Comparison of ENCODE assay signal across 1 cellular context in the genomic region with DNA sequence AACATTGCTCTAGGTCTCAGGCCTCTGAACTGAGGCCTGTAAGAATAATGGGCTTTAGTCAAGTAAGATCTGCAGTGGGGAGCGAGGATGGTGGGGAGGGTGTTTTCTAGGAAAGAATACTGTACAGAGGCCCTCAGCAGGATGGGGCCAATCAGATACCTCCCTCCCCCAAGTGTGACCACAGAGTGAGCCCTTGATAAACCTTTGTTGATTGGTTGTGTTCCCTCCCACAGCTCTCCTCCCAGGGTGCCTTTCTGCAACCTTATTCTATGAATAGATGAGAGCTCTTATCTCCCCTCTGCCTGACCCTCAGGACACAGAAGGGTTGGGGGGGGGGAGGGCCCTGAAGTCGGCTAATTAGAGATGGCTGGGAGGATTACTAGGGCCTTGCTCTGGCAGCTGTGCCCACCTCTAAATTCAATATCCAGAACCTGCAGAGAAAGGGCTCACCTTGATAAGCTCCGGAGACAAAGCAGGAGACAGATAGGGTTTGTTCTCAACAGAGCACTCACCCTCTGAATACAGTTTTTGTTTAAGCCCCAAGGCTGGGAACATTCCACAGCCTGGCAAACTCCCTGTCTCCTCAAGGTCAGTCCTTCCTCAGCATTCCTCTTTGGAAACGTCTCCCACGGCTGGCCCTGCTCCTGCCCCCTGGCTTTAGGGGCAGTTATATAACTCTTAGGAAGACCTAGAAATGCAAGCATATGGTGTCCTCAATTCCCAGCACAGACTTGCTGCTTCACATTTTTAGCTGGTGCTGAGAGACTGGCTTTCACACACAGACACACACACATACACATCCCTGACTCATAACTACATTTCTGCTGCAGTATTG.
TF ChIP-seq lines count a peak whose summit lies in the region.

No MANE protein-coding gene starts in this region.

TF ChIP-seq in K562, 482 proteins besides CTCF, POLR2A, EP300 and RAD21 (continued from another document and continues in another):
- no peak for TF ChIP-seq ZNF282 (CRISPR knock-in tag; IDR thresholded peaks at IDR 0.05)
- TF ChIP-seq SRSF3 (IDR thresholded peaks at IDR 0.05; ENCODE audit: insufficient read depth, low read length) = no peak
- TF ChIP-seq SRSF1 (IDR thresholded peaks at IDR 0.05; ENCODE audit: low read depth, low read length) = no peak
- TF ChIP-seq ZNF699 (CRISPR knock-in tag; IDR thresholded peaks at IDR 0.05; ENCODE audit: insufficient replicate concordance) = no peak
- peak in 1 of 2 experiments; percentile 86; a peak in 3 of 4 replicates for TF ChIP-seq HDAC1 (IDR thresholded peaks at IDR 0.05)
- TF ChIP-seq RFX5 (IDR thresholded peaks at IDR 0.05; ENCODE audit: low read depth, low read length) = no peak; the same call in 1 of the 2 replicates
- no peak for TF ChIP-seq TCF7L2 (IDR thresholded peaks at IDR 0.05; ENCODE audit: low read depth, low read length)
- no peak for TF ChIP-seq MYBL2 (IDR thresholded peaks at IDR 0.05; ENCODE audit: low read depth)
- TF ChIP-seq MYBL2 (CRISPR knock-in tag; IDR thresholded peaks at IDR 0.05; ENCODE audit: borderline replicate concordance) = no peak
- TF ChIP-seq BRD9 (IDR thresholded peaks at IDR 0.05; ENCODE audit: low read depth, partially characterized antibody) = no peak
- peak; percentile 83 for TF ChIP-seq MEIS2 (IDR thresholded peaks at IDR 0.05; ENCODE audit: partially characterized antibody)
- TF ChIP-seq ZKSCAN8 (CRISPR knock-in tag; IDR thresholded peaks at IDR 0.05) = no peak
- TF ChIP-seq, protein P1, sequence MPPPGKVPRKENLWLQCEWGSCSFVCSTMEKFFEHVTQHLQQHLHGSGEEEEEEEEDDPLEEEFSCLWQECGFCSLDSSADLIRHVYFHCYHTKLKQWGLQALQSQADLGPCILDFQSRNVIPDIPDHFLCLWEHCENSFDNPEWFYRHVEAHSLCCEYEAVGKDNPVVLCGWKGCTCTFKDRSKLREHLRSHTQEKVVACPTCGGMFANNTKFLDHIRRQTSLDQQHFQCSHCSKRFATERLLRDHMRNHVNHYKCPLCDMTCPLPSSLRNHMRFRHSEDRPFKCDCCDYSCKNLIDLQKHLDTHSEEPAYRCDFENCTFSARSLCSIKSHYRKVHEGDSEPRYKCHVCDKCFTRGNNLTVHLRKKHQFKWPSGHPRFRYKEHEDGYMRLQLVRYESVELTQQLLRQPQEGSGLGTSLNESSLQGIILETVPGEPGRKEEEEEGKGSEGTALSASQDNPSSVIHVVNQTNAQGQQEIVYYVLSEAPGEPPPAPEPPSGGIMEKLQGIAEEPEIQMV (tag; conservative IDR thresholded peaks at IDR 0.05; ENCODE audit: low read depth) = no peak
- no peak for TF ChIP-seq ZNF764 (CRISPR knock-in tag; IDR thresholded peaks at IDR 0.05; ENCODE audit: low read depth)
- no peak for TF ChIP-seq CEBPZ (IDR thresholded peaks at IDR 0.05; ENCODE audit: borderline replicate concordance, low read depth, low read length)
- peak; percentile 57; the same call in 1 of the 2 replicates for TF ChIP-seq BCOR (IDR thresholded peaks at IDR 0.05)
- peak; percentile 97 for TF ChIP-seq KDM1A (IDR thresholded peaks at IDR 0.05)
- no peak for TF ChIP-seq PTRF (tag; IDR thresholded peaks at IDR 0.05)
- TF ChIP-seq KLF13 (tag; IDR thresholded peaks at IDR 0.05; ENCODE audit: borderline replicate concordance, low read depth) = no peak
- no peak for TF ChIP-seq SNRNP70 (optimal IDR thresholded peaks at IDR 0.05; ENCODE audit: low read depth, low read length)
- no peak for TF ChIP-seq MCM7 (IDR thresholded peaks at IDR 0.05)
- TF ChIP-seq, protein P2, sequence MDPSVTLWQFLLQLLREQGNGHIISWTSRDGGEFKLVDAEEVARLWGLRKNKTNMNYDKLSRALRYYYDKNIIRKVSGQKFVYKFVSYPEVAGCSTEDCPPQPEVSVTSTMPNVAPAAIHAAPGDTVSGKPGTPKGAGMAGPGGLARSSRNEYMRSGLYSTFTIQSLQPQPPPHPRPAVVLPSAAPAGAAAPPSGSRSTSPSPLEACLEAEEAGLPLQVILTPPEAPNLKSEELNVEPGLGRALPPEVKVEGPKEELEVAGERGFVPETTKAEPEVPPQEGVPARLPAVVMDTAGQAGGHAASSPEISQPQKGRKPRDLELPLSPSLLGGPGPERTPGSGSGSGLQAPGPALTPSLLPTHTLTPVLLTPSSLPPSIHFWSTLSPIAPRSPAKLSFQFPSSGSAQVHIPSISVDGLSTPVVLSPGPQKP (CRISPR knock-in tag; IDR thresholded peaks at IDR 0.05) = no peak
- TF ChIP-seq DACH1 (IDR thresholded peaks at IDR 0.05; ENCODE audit: partially characterized antibody) = no peak
- no peak for TF ChIP-seq CBX5 (IDR thresholded peaks at IDR 0.05; ENCODE audit: borderline replicate concordance, low read depth)
- no peak for TF ChIP-seq ZNF274 (IDR thresholded peaks at IDR 0.05; ENCODE audit: borderline replicate concordance, low read depth, low read length)
- no peak for TF ChIP-seq GTF2B (IDR thresholded peaks at IDR 0.05; ENCODE audit: extremely low read depth, insufficient read length)
- TF ChIP-seq SP1 (CRISPR knock-in tag; IDR thresholded peaks at IDR 0.05) = peak; percentile 44; the same call in 1 of the 2 replicates
- TF ChIP-seq ZNF140 (CRISPR knock-in tag; IDR thresholded peaks at IDR 0.05) = no peak
- TF ChIP-seq, protein P3, sequence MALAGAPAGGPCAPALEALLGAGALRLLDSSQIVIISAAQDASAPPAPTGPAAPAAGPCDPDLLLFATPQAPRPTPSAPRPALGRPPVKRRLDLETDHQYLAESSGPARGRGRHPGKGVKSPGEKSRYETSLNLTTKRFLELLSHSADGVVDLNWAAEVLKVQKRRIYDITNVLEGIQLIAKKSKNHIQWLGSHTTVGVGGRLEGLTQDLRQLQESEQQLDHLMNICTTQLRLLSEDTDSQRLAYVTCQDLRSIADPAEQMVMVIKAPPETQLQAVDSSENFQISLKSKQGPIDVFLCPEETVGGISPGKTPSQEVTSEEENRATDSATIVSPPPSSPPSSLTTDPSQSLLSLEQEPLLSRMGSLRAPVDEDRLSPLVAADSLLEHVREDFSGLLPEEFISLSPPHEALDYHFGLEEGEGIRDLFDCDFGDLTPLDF (CRISPR knock-in tag; IDR thresholded peaks at IDR 0.05) = 0 out of 2 replicates have a peak, but pooled peaks have one; percentile 32
- TF ChIP-seq TCF15 (CRISPR knock-in tag; IDR thresholded peaks at IDR 0.05) = no peak
- TF ChIP-seq FOXP1 (CRISPR knock-in tag; IDR thresholded peaks at IDR 0.05) = 0 out of 2 replicates have a peak, but pooled peaks have one; percentile 71
- TF ChIP-seq ZNF143 (CRISPR knock-in tag; IDR thresholded peaks at IDR 0.05) = peak; percentile 65
- no peak for TF ChIP-seq ZNF695 (CRISPR knock-in tag; IDR thresholded peaks at IDR 0.05)
- peak; percentile 92 for TF ChIP-seq ARID1B (IDR thresholded peaks at IDR 0.05)
- no peak for TF ChIP-seq ZNF174 (CRISPR knock-in tag; IDR thresholded peaks at IDR 0.05)
- TF ChIP-seq RHOXF2B (CRISPR knock-in tag; conservative IDR thresholded peaks at IDR 0.05) = peak; percentile 19; the same call in 1 of the 2 replicates
- TF ChIP-seq MTA3 (IDR thresholded peaks at IDR 0.05; ENCODE audit: borderline replicate concordance) = peak; percentile 72
- no peak for TF ChIP-seq SRSF7 (optimal IDR thresholded peaks at IDR 0.05; ENCODE audit: low read depth, low read length)
- TF ChIP-seq MCM3 (IDR thresholded peaks at IDR 0.05) = no peak
- peak; percentile 98 to 100 for TF ChIP-seq RCOR1 (IDR thresholded peaks at IDR 0.05; ENCODE audit: borderline replicate concordance in 1 of 2, low read depth in 2 of 2, low read length in 2 of 2)
- no peak for TF ChIP-seq RBM34 (IDR thresholded peaks at IDR 0.05; ENCODE audit: borderline replicate concordance, insufficient read depth, low read length)
- TF ChIP-seq SMARCE1 (IDR thresholded peaks at IDR 0.05) = peak; percentile 80
- no peak for TF ChIP-seq ATF1 (CRISPR knock-in tag; IDR thresholded peaks at IDR 0.05)
- TF ChIP-seq ATF1 (tag; IDR thresholded peaks at IDR 0.05) = peak; percentile 82
- TF ChIP-seq, protein P4, sequence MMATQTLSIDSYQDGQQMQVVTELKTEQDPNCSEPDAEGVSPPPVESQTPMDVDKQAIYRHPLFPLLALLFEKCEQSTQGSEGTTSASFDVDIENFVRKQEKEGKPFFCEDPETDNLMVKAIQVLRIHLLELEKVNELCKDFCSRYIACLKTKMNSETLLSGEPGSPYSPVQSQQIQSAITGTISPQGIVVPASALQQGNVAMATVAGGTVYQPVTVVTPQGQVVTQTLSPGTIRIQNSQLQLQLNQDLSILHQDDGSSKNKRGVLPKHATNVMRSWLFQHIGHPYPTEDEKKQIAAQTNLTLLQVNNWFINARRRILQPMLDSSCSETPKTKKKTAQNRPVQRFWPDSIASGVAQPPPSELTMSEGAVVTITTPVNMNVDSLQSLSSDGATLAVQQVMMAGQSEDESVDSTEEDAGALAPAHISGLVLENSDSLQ (IDR thresholded peaks at IDR 0.05) = peak; percentile 29; the same call in 1 of the 2 replicates
- no peak for TF ChIP-seq ZSCAN29 (IDR thresholded peaks at IDR 0.05)
- no peak for TF ChIP-seq RBM14 (IDR thresholded peaks at IDR 0.05; ENCODE audit: borderline replicate concordance, insufficient read depth, low read depth, low read length)
- TF ChIP-seq POLR2G (IDR thresholded peaks at IDR 0.05; ENCODE audit: low read depth, low read length) = no peak
- no peak for TF ChIP-seq COPS2 (conservative IDR thresholded peaks at IDR 0.05)
- TF ChIP-seq, protein P5, sequence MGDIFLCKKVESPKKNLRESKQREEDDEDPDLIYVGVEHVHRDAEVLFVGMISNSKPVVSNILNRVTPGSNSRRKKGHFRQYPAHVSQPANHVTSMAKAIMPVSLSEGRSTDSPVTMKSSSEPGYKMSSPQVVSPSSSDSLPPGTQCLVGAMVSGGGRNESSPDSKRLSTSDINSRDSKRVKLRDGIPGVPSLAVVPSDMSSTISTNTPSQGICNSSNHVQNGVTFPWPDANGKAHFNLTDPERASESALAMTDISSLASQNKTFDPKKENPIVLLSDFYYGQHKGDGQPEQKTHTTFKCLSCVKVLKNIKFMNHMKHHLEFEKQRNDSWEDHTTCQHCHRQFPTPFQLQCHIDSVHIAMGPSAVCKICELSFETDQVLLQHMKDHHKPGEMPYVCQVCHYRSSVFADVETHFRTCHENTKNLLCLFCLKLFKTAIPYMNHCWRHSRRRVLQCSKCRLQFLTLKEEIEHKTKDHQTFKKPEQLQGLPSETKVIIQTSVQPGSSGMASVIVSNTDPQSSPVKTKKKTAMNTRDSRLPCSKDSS (IDR thresholded peaks at IDR 0.05; ENCODE audit: low read depth, partially characterized antibody) = no peak
- TF ChIP-seq SRF (CRISPR knock-in tag; IDR thresholded peaks at IDR 0.05) = peak in 1 of 2 experiments; percentile 67; a peak in 2 of 4 replicates
- TF ChIP-seq MTF1 (CRISPR knock-in tag; IDR thresholded peaks at IDR 0.05; ENCODE audit: borderline replicate concordance) = no peak
- TF ChIP-seq CSDE1 (IDR thresholded peaks at IDR 0.05) = no peak
- TF ChIP-seq ZFX (CRISPR knock-in tag; IDR thresholded peaks at IDR 0.05) = no peak; the same call in 1 of the 2 replicates
- TF ChIP-seq NCOR1 (IDR thresholded peaks at IDR 0.05) = peak; percentile 92
- TF ChIP-seq CHD1 (IDR thresholded peaks at IDR 0.05; ENCODE audit: low read length) = no peak
- no peak for TF ChIP-seq ARHGAP35 (IDR thresholded peaks at IDR 0.05; ENCODE audit: partially characterized antibody)
- TF ChIP-seq E2F5 (CRISPR knock-in tag; IDR thresholded peaks at IDR 0.05) = no peak
- peak; percentile 19; the same call in 1 of the 2 replicates for TF ChIP-seq MYC (IDR thresholded peaks at IDR 0.05; ENCODE audit: low read depth, low read length)
- no peak for TF ChIP-seq MYC (CRISPR knock-in tag; IDR thresholded peaks at IDR 0.05; ENCODE audit: borderline replicate concordance, low read depth)
